In the genomic region with DNA sequence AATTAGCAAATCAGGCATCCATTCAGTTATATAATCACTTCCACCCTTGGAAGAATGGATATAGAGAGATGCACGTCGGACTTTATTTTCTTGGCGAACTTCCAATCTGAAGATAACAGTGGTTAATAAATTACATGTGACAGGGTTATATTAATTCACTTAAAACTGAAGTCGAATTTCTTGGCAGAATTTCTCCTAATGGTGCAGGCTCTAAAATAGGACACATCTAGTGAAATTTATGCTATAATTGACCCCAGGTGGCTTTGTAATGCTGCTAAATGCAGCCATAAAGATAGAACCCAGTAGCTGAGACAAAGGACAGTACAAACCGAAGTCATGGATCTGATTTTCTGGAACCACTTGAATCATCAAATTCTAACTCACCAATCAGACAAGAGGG, we compare ENCODE assay signal across 15 cellular contexts. TPM values are rescaled to one million over a fixed set of nuclear protein-coding genes. Genes with fewer than 3 reads are reported as not detected.
"Had no signal": no experiment of that assay in that cellular context is flagged by ENCODE, and none has a peak within 500 bp of the region (broad histone marks: within the 10 kb centered on the region; RNA-seq: fewer than 3 reads in every experiment).

No MANE protein-coding gene starts in this region.

- ATAC-seq: activated CD8-positive, alpha-beta T cell treated with anti-CD3 and anti-CD28 coated beads, Interleukin-2, amount 10 ng/mL, durations not matched to agents 7 days and 5 days; mucosa of descending colon; naive thymus-derived CD4-positive, alpha-beta T cell; pancreas; stimulated activated effector memory CD8-positive, alpha-beta T cell treated with anti-CD3 and anti-CD28 coated beads, Interleukin-12 subunit alpha, Interleukin-12 subunit beta, amount 100 ng/mL, for 72 hours had no signal

- H3K36me3 ChIP-seq: cardiac muscle cell, left ventricle myocardium inferior, pancreas, sigmoid colon had no signal

- H3K27me3 ChIP-seq: cardiac muscle cell, pancreas, sigmoid colon had no signal

- DNase-seq: activated B cell treated with CpG ODN at 0.5 μM for 24 hours; activated CD4-positive, alpha-beta T cell treated with anti-CD3 and anti-CD28 coated beads for 48 hours; activated CD8-positive, alpha-beta memory T cell treated with anti-CD3 and anti-CD28 coated beads, Interleukin-2, amount 50 U/mL, for 4 hours; activated CD8-positive, alpha-beta T cell treated with anti-CD3 and anti-CD28 coated beads, Interleukin-2, amount 10 ng/mL, durations not matched to agents 7 days and 5 days; activated effector memory CD4-positive, alpha-beta T cell treated with anti-CD3 and anti-CD28 coated beads, Interleukin-2, amount 50 U/mL, for 16 hours; activated T-cell treated with anti-CD3 and anti-CD28 coated beads, Interleukin-2, amount 50 U/mL, for 48 hours; hippocampal formation; left ventricle myocardium inferior; mucosa of descending colon; naive thymus-derived CD4-positive, alpha-beta T cell; pancreas; sigmoid colon had no signal

- H3K4me1 ChIP-seq: left ventricle myocardium inferior, pancreas, sigmoid colon had no signal

- H3K4me3 ChIP-seq: cardiac muscle cell, left ventricle myocardium inferior, mucosa of descending colon, pancreas, sigmoid colon had no signal

- H3K9me3 ChIP-seq: mucosa of descending colon, pancreas, sigmoid colon had no signal

- H3K27ac ChIP-seq: cardiac muscle cell, left ventricle myocardium inferior, pancreas, sigmoid colon had no signal

RNA-seq across cellular contexts. Expression of a gene that starts 20.8 kb away (rescaled TPM):
- total RNA-seq: activated B cell treated with CpG ODN at 0.5 μM for 24 hours; activated CD8-positive, alpha-beta T cell treated with anti-CD3 and anti-CD28 coated beads, Interleukin-2, amount 10 ng/mL, durations not matched to agents 7 days and 5 days; left ventricle myocardium inferior; pancreas; ureter had no signal

RNA-seq across cellular contexts. Expression of a gene that starts 27.7 kb away (rescaled TPM):
- total RNA-seq: activated B cell treated with CpG ODN at 0.5 μM for 24 hours; activated CD8-positive, alpha-beta T cell treated with anti-CD3 and anti-CD28 coated beads, Interleukin-2, amount 10 ng/mL, durations not matched to agents 7 days and 5 days; cardiac muscle cell; left ventricle myocardium inferior; mucosa of descending colon; naive thymus-derived CD4-positive, alpha-beta T cell; pancreas; sigmoid colon; ureter had no signal
